ENCODE assay signal across 8 cellular contexts in the genomic region with DNA sequence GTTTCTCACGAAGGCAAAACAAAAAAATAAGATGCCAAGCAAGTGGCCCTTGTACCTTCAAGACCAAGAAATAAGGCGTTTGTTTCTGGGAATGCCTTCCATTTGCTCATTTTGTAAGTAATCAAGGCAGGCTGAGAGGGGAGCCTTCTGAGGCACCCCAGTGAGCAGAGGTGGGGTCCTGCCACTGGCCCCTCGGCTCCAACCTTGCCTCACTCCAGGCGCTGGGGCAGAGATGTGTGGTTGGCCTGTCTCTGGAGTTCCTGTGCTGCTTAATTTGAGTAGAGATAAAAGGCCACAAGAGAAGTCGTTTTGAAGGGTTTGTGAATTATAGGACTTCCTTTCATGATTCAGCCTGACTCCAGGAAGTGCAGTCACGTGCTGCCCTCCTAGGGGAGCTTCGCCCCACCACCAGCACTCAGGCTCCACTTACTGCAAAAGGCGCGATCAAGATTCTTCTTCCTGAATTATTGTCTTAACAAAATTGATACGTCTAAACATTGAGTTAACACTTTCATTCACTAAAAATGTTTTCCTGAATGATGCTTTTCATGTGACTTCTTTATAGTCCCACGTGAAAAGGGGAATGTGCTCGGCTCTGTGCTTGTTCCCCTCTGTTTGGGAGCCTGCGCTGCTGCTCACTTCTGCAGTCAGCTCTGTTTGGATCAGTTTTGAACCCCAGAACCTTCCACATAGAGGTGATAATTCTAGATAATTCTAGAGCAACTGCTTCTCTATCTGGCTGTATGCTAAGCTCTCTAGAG. TPM values are rescaled to one million over a fixed set of nuclear protein-coding genes. Genes with fewer than 3 reads are reported as not detected.
DNase-seq lines count a peak whose midpoint lies in the region; ATAC-seq, FAIRE-seq and TF ChIP-seq lines count a peak whose summit lies in the region.

No MANE protein-coding gene starts in this region.

- intact Hi-C loops in left cardiac atrium (cut with DNase I) (no loop called here), dorsolateral prefrontal cortex (cut with DNase I) (no loop called here)

- no peaks in the 10 kb centered on the region for H3K9me3 Mint-ChIP-seq in endothelial cell (ENCODE audit: unreplicated experiment)

- no peak overlapping the region for H3K27ac Mint-ChIP-seq in endothelial cell (ENCODE audit: unreplicated experiment)

- H3K27me3 Mint-ChIP-seq in endothelial cell (ENCODE audit: unreplicated experiment), result peaks cover 6% of the 10 kb centered on the region

- peak; percentile 98 for FAIRE-seq in GM19239 (lab: Jason Lieb, UNC)

- DNase-seq in Ammon's horn (ENCODE audit: low spot score) (peak; percentile 56), GM19239 (ENCODE audit: insufficient read length, low spot score) (no peak), NCI-H1436 treated with DMSO at 0.1 percent for 48 hours (lab: John Stamatoyannopoulos, UW) (peak; percentile 43), left cardiac atrium (no peak), AG20443 (ENCODE audit: low spot score) (no peak), endothelial cell (ENCODE audit: low spot score) (no peak), dorsolateral prefrontal cortex (no peak), NCI-H1092 (lab: John Stamatoyannopoulos, UW) (no peak)

- ATAC-seq in left cardiac atrium, result peak; percentile 41 to 49

- H3K4me3 Mint-ChIP-seq in endothelial cell (ENCODE audit: unreplicated experiment), result no peak overlapping the region

- peak overlapping the region in 1 of 59 donors; percentile 20 for H3K27ac ChIP-seq in dorsolateral prefrontal cortex

- peaks cover 13% of the 10 kb centered on the region for H3K4me1 Mint-ChIP-seq in endothelial cell (ENCODE audit: unreplicated experiment)

- TF ChIP-seq CTCF in endothelial cell (IDR thresholded peaks at IDR 0.05; ENCODE audit: unreplicated experiment) (no peak), dorsolateral prefrontal cortex (IDR thresholded peaks at IDR 0.05 in 54 of 56, conservative IDR thresholded peaks at IDR 0.05 in 2 of 56; ENCODE audit: low read depth in 1 of 56, partially characterized antibody in 56 of 56) (no peak)

- H3K36me3 Mint-ChIP-seq in endothelial cell (ENCODE audit: low read depth, unreplicated experiment), result no peaks in the 10 kb centered on the region

- H3K27me3 ChIP-seq in dorsolateral prefrontal cortex, result peaks cover 0 to 4% (median 0%) of the 10 kb centered on the region in 45 donors

- H3K4me3 ChIP-seq in dorsolateral prefrontal cortex, result no peak overlapping the region

RNA-seq across cellular contexts. Expression of a gene that starts 13.7 kb away (rescaled TPM):
- total RNA-seq in left cardiac atrium (10 to 100 TPM in 1 of 2 donors, 1 to 10 TPM in 1; 5.6 to 10.3 TPM), endothelial cell (ENCODE audit: unreplicated experiment) (0.36 TPM), dorsolateral prefrontal cortex (10 to 100 TPM in 21 of 120 experiments, 1 to 10 TPM in 98, under 1 TPM in 1; 0.77 to 17.9 (median 6.4) TPM)

Comparison
In these comparisons a context has a peak if more than half of its experiments do, and no peak if none do; other contexts are left out.
1. DNase-seq: peak in Ammon's horn (single experiment) and NCI-H1436 treated with DMSO at 0.1 percent for 48 hours (single experiment); none in GM19239 (single experiment), left cardiac atrium (single experiment), AG20443 (single experiment), endothelial cell (single experiment), dorsolateral prefrontal cortex (0 of 10) and NCI-H1092 (single experiment).